Comparison of ENCODE assay signal across 1 cellular context in genomic region chr1:35882586-35882944, GRCh38.
TF ChIP-seq lines count a peak whose summit lies in the region.

No MANE protein-coding gene starts in this region.

TF ChIP-seq in GM12878, 131 proteins besides CTCF, POLR2A, EP300 and RAD21:
- no peak for TF ChIP-seq ELK1 (IDR thresholded peaks at IDR 0.05; ENCODE audit: low read depth, low read length)
- no peak for TF ChIP-seq ZBTB4 (CRISPR knock-in tag; IDR thresholded peaks at IDR 0.05)
- no peak for TF ChIP-seq MAX (IDR thresholded peaks at IDR 0.05; ENCODE audit: low read depth, low read length)
- no peak for TF ChIP-seq ZNF384 (IDR thresholded peaks at IDR 0.05; ENCODE audit: borderline replicate concordance, low read depth, low read length)
- no peak for TF ChIP-seq JUND (IDR thresholded peaks at IDR 0.05; ENCODE audit: low read depth, low read length)
- no peak for TF ChIP-seq GABPA (IDR thresholded peaks at IDR 0.05; ENCODE audit: low read depth)
